In genomic region chr17:80422276-80422675, GRCh38 we compare ENCODE assay signal across 13 cellular contexts. TPM values are rescaled to one million over a fixed set of nuclear protein-coding genes. Genes with fewer than 3 reads are reported as not detected.
"Had no signal": no experiment of that assay in that cellular context is flagged by ENCODE, and none has a peak within 500 bp of the region (broad histone marks: within the 10 kb centered on the region; RNA-seq: fewer than 3 reads in every experiment).

No MANE protein-coding gene starts in this region.

- H3K9me3 Mint-ChIP-seq: activated T-helper 17 cell treated with anti-CD3 and anti-CD28 coated beads, Interleukin-2, amount 50 U/mL, for 72 hours; naive thymus-derived CD8-positive, alpha-beta T cell; stimulated activated naive CD8-positive, alpha-beta T cell treated with anti-CD3 and anti-CD28 coated beads, Interleukin-15, amount 100 ng/mL, for 72 hours; type B pancreatic cell had no signal

- DNase-seq: activated CD4-positive, alpha-beta T cell treated with anti-CD3 and anti-CD28 coated beads for 1 hour; activated CD4-positive, alpha-beta T cell treated with anti-CD3 and anti-CD28 coated beads, Interleukin-2, amount 50 U/mL, for 4 hours; activated naive CD4-positive, alpha-beta T cell treated with anti-CD3 and anti-CD28 coated beads, Interleukin-2, amount 50 U/mL, for 16 hours; dorsolateral prefrontal cortex; naive thymus-derived CD8-positive, alpha-beta T cell; stimulated activated CD4-positive, alpha-beta T cell treated with anti-CD3 and anti-CD28 coated beads, Interleukin-4, amount 100 ng/mL, for 4 hours; stimulated activated CD8-positive, alpha-beta memory T cell treated with anti-CD3 and anti-CD28 coated beads, Interleukin-4, amount 100 ng/mL, for 48 hours; stimulated activated naive CD8-positive, alpha-beta T cell treated with anti-CD3 and anti-CD28 coated beads, Interleukin-15, amount 100 ng/mL, for 72 hours; T1000 had no signal

- H3K4me1 Mint-ChIP-seq: activated T-helper 17 cell treated with anti-CD3 and anti-CD28 coated beads, Interleukin-2, amount 50 U/mL, for 72 hours had no signal

- H3K4me3 Mint-ChIP-seq: activated T-helper 17 cell treated with anti-CD3 and anti-CD28 coated beads, Interleukin-2, amount 50 U/mL, for 72 hours; naive thymus-derived CD8-positive, alpha-beta T cell; stimulated activated naive CD8-positive, alpha-beta T cell treated with anti-CD3 and anti-CD28 coated beads, Interleukin-15, amount 100 ng/mL, for 72 hours; type B pancreatic cell had no signal

- ATAC-seq: activated T-helper 17 cell treated with anti-CD3 and anti-CD28 coated beads, Interleukin-2, amount 50 U/mL, for 72 hours; naive thymus-derived CD8-positive, alpha-beta T cell; stimulated activated naive CD8-positive, alpha-beta T cell treated with anti-CD3 and anti-CD28 coated beads, Interleukin-15, amount 100 ng/mL, for 72 hours had no signal

- H3K27ac ChIP-seq: dorsolateral prefrontal cortex, skin epidermis, VCaP had no signal

- H3K27me3 ChIP-seq: dorsolateral prefrontal cortex had no signal

- H3K4me3 ChIP-seq: dorsolateral prefrontal cortex, skin epidermis had no signal

- H3K27me3 Mint-ChIP-seq: activated T-helper 17 cell treated with anti-CD3 and anti-CD28 coated beads, Interleukin-2, amount 50 U/mL, for 72 hours; naive thymus-derived CD8-positive, alpha-beta T cell; type B pancreatic cell had no signal

- H3K27ac Mint-ChIP-seq: activated T-helper 17 cell treated with anti-CD3 and anti-CD28 coated beads, Interleukin-2, amount 50 U/mL, for 72 hours; stimulated activated naive CD8-positive, alpha-beta T cell treated with anti-CD3 and anti-CD28 coated beads, Interleukin-15, amount 100 ng/mL, for 72 hours; type B pancreatic cell had no signal

RNA-seq across cellular contexts. Expression of gene NPTX1, which starts 54.1 kb away (rescaled TPM):
- total RNA-seq: naive thymus-derived CD8-positive, alpha-beta T cell had no signal
- polyA plus RNA-seq: naive thymus-derived CD8-positive, alpha-beta T cell had no signal
